In the genomic region with DNA sequence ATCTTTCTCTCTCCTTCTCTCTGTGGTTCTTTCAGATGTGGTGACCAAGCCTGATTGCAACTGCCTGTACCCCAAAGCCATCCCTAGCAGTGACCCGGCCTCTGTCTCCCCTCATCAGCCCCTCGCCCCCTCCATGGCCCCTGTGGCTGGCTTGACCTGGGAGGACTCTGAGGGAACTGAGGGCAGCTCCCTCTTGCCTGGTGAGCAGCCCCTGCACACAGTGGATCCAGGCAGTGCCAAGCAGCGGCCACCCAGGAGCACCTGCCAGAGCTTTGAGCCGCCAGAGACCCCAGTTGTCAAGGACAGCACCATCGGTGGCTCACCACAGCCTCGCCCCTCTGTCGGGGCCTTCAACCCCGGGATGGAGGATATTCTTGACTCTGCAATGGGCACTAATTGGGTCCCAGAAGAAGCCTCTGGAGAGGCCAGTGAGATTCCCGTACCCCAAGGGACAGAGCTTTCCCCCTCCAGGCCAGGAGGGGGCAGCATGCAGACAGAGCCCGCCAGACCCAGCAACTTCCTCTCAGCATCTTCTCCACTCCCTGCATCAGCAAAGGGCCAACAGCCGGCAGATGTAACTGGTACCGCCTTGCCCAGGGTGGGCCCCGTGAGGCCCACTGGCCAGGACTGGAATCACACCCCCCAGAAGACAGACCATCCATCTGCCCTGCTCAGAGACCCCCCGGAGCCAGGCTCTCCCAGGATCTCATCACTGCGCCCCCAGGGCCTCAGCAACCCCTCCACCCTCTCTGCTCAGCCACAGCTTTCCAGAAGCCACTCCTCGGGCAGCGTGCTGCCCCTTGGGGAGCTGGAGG, we compare ENCODE assay signal across 1 cellular context.
TF ChIP-seq lines count a peak whose summit lies in the region.

No MANE protein-coding gene starts in this region.

TF ChIP-seq in K562, 482 proteins besides CTCF, POLR2A, EP300 and RAD21 (continued from another document and continues in another):
- TF ChIP-seq MGA (IDR thresholded peaks at IDR 0.05) (no peak), TEAD2 (tag; IDR thresholded peaks at IDR 0.05) (no peak), RBM34 (IDR thresholded peaks at IDR 0.05; ENCODE audit: borderline replicate concordance, insufficient read depth, low read length) (no peak), FUS (optimal IDR thresholded peaks at IDR 0.05; ENCODE audit: low read depth, low read length) (no peak), ZNF24 (IDR thresholded peaks at IDR 0.05) (no peak), ELK1 (CRISPR knock-in tag; IDR thresholded peaks at IDR 0.05) (no peak), POLR2G (IDR thresholded peaks at IDR 0.05; ENCODE audit: low read depth, low read length) (peak; percentile 35; the same call in 1 of the 2 replicates), CC2D1A (IDR thresholded peaks at IDR 0.05) (peak; percentile 65; the same call in 1 of the 2 replicates), ZBTB40 (IDR thresholded peaks at IDR 0.05) (no peak), ZBTB40 (CRISPR knock-in tag; IDR thresholded peaks at IDR 0.05) (no peak), VEZF1 (CRISPR knock-in tag; IDR thresholded peaks at IDR 0.05) (no peak), HMGN3 (IDR thresholded peaks at IDR 0.05; ENCODE audit: borderline replicate concordance, extremely low read depth, insufficient read length, low read depth, low read length) (peak; percentile 32), HMG20A (CRISPR knock-in tag; conservative IDR thresholded peaks at IDR 0.05) (no peak), ZNF408 (CRISPR knock-in tag; IDR thresholded peaks at IDR 0.05; ENCODE audit: low read depth) (no peak), CTCFL (IDR thresholded peaks at IDR 0.05; ENCODE audit: borderline replicate concordance, insufficient read depth, low read depth, low read length, poor library complexity, severe bottlenecking) (peak; percentile 87)
- TF ChIP-seq, protein P1, sequence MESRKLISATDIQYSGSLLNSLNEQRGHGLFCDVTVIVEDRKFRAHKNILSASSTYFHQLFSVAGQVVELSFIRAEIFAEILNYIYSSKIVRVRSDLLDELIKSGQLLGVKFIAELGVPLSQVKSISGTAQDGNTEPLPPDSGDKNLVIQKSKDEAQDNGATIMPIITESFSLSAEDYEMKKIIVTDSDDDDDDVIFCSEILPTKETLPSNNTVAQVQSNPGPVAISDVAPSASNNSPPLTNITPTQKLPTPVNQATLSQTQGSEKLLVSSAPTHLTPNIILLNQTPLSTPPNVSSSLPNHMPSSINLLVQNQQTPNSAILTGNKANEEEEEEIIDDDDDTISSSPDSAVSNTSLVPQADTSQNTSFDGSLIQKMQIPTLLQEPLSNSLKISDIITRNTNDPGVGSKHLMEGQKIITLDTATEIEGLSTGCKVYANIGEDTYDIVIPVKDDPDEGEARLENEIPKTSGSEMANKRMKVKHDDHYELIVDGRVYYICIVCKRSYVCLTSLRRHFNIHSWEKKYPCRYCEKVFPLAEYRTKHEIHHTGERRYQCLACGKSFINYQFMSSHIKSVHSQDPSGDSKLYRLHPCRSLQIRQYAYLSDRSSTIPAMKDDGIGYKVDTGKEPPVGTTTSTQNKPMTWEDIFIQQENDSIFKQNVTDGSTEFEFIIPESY (CRISPR knock-in tag; IDR thresholded peaks at IDR 0.05): peak; percentile 95
